8 cellular contexts compared by ENCODE assay signal in the genomic region with DNA sequence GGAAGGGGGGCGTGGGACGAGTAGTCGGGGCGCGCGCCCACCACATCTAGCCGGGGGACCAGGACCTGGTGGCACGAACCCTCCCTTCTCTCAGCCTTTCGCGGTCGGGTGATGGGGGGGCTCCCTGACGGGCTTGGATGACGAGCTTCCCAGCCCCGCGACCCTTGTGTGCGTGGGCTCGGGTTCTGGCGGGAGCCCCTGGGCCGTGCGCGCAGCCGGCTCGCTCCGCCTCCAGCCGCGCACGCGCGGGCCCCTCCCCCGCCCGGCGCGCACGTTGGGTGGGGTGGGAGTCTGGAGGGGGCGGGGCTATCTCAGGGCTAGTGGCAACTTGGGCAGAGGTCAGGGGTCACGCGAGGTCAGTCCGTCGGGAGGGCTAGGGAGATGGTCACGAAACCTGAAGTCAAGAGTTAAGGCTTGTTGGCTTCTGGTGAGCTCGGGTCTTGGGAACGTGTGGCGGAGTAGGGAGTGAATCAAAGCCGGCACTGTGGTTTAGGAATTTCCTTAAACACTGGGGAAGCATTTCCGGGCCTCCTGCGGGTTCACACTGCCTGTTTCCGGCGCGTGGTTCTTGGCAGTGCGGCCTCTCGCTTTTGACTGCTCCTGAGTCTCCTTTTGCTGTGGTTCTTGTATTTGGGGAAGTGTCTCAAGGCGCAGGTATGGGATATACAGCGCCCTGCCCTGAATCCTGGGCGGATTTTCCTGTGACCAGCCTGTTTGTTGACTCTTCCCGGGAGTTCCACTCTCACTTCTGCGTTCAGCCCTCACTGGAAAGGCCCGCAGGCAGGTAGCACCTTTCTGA. TPM values are rescaled to one million over a fixed set of nuclear protein-coding genes. Genes with fewer than 3 reads are reported as not detected.
DNase-seq lines count a peak whose midpoint lies in the region; ATAC-seq, FAIRE-seq and TF ChIP-seq lines count a peak whose summit lies in the region.

A gene (plus strand): TSS at position 356 of the 799 bp plus-strand sequence. CDS start 1,654 bp downstream, outside the sequence.

- ATAC-seq in HG02588 (IDR thresholded peaks at IDR 0.05; ENCODE audit: unreplicated experiment) (peak; percentile 29), Right ventricle myocardium superior (ENCODE audit: poor library complexity) (peak; percentile 80), pancreas (peak; percentile 61 to 76 (median 72))
- peak; percentile 35 for ATAC-seq in activated naive CD8-positive, alpha-beta T cell treated with anti-CD3 and anti-CD28 coated beads, Interleukin-2, amount 50 U/mL, for 24 hours

- H3K36me3 ChIP-seq in pancreas, result peaks cover 3 to 37% (median 23%) of the 10 kb centered on the region in 3 donors
- peaks cover 30% of the 10 kb centered on the region for H3K36me3 ChIP-seq in thymus (ENCODE audit: control insufficient read depth, insufficient read depth)

- H3K27me3 Mint-ChIP-seq in activated naive CD8-positive, alpha-beta T cell treated with anti-CD3 and anti-CD28 coated beads, Interleukin-2, amount 50 U/mL, for 24 hours, result peaks cover 3% of the 10 kb centered on the region

- H3K4me1 ChIP-seq in pancreas, result peaks cover 7 to 13% (median 8%) of the 10 kb centered on the region in 3 donors
- peaks cover 11% of the 10 kb centered on the region for H3K4me1 ChIP-seq in thymus (ENCODE audit: control insufficient read depth, insufficient read depth, low read length)

- intact Hi-C loops in Right ventricle myocardium superior (cut with DNase I) (no loop called here), pancreas (cut with DNase I) (no loop called here)

- H3K4me1 Mint-ChIP-seq in activated naive CD8-positive, alpha-beta T cell treated with anti-CD3 and anti-CD28 coated beads, Interleukin-2, amount 50 U/mL, for 24 hours, result peaks cover 27% of the 10 kb centered on the region

- WGBS in pancreas, 2 donors, result 1% methylated on average over 50 to 57 of the region's 57 CpGs
- under 1% methylated on average over 57 of the region's 57 CpGs for WGBS in thymus

- no peaks in the 10 kb centered on the region for H3K9me3 Mint-ChIP-seq in activated naive CD8-positive, alpha-beta T cell treated with anti-CD3 and anti-CD28 coated beads, Interleukin-2, amount 50 U/mL, for 24 hours

- DNase-seq in GM10266 (ENCODE audit: extremely low spot score) (peak; percentile 96), NCI-H1092 (lab: John Stamatoyannopoulos, UW) (peak; percentile 67), T follicular helper cell (ENCODE audit: low read depth) (peak; percentile 66), Right ventricle myocardium superior (peak; percentile 91), pancreas (peak; percentile 77 to 91 (median 88))
- peak; percentile 90 for DNase-seq in activated naive CD8-positive, alpha-beta T cell treated with anti-CD3 and anti-CD28 coated beads, Interleukin-2, amount 50 U/mL, for 24 hours

- H3K4me3 ChIP-seq in pancreas (peak within 1 kb of the TSS; percentile 88 to 100 (median 95)), thymus (ENCODE audit: low read length) (peak within 1 kb of the TSS; percentile 79)

- H3K27me3 ChIP-seq in pancreas, result no peaks in the 10 kb centered on the region
- H3K27me3 ChIP-seq in thymus (ENCODE audit: control insufficient read depth, insufficient read depth), result no peaks in the 10 kb centered on the region

- H3K27ac ChIP-seq in pancreas, result peak within 1 kb of the TSS; percentile 98 to 100 (median 100)
- H3K27ac ChIP-seq in thymus (ENCODE audit: low read depth), result peak within 1 kb of the TSS; percentile 100

- peaks cover 29% of the 10 kb centered on the region for H3K36me3 Mint-ChIP-seq in activated naive CD8-positive, alpha-beta T cell treated with anti-CD3 and anti-CD28 coated beads, Interleukin-2, amount 50 U/mL, for 24 hours (ENCODE audit: low read depth)

- H3K4me3 Mint-ChIP-seq in activated naive CD8-positive, alpha-beta T cell treated with anti-CD3 and anti-CD28 coated beads, Interleukin-2, amount 50 U/mL, for 24 hours, result peak within 1 kb of the TSS; percentile 92

- TF ChIP-seq CTCF in GM10266 (IDR thresholded peaks at IDR 0.05; ENCODE audit: control insufficient read depth, insufficient read depth, low read depth, missing control alignments), result no peak
- TF ChIP-seq CTCF in pancreas (IDR thresholded peaks at IDR 0.05), result no peak

- no peak for FAIRE-seq in pancreas (lab: Jason Lieb, UNC)

- peak within 1 kb of the TSS; percentile 99 for H3K27ac Mint-ChIP-seq in activated naive CD8-positive, alpha-beta T cell treated with anti-CD3 and anti-CD28 coated beads, Interleukin-2, amount 50 U/mL, for 24 hours

- no peaks in the 10 kb centered on the region for H3K9me3 ChIP-seq in pancreas
- H3K9me3 ChIP-seq in thymus (ENCODE audit: control insufficient read depth), result no peaks in the 10 kb centered on the region

RNA-seq across cellular contexts. Expression of the gene that starts here (rescaled TPM):
- total RNA-seq in Right ventricle myocardium superior (36.7 TPM), pancreas (10 to 100 TPM; 21.3 to 39.6 (median 27.4) TPM)
- polyA plus RNA-seq in pancreas (10 to 100 TPM in 1 of 2 donors, 1 to 10 TPM in 1; 7.5 to 34.0 TPM), thymus (8.8 TPM)

Comparison
In these comparisons a context has a peak if more than half of its experiments do, and no peak if none do; other contexts are left out.
1. Peak in every context shown above with its lines: DNase-seq, ATAC-seq, H3K4me3 ChIP-seq and H3K27ac ChIP-seq.
2. ATAC-seq: peak in every context shown above with its lines; median percentile 80 in Right ventricle myocardium superior; 72 in pancreas; 35 in activated naive CD8-positive, alpha-beta T cell treated with anti-CD3 and anti-CD28 coated beads, Interleukin-2, amount 50 U/mL, for 24 hours; 29 in HG02588.